ENCODE assay signal across 18 cellular contexts in genomic region chr21:25171438-25171837, GRCh38.
DNase-seq lines count a peak whose midpoint lies in the region; ATAC-seq and TF ChIP-seq lines count a peak whose summit lies in the region.
"Had no signal": no experiment of that assay in that cellular context is flagged by ENCODE, and none has a peak within 500 bp of the region (broad histone marks: within the 10 kb centered on the region; RNA-seq: fewer than 3 reads in every experiment).

No MANE protein-coding gene starts in this region.

- H3K4me3 ChIP-seq in CD8-positive, alpha-beta T cell (ENCODE audit: low read depth, low read length) = no peak overlapping the region
- H3K4me3 ChIP-seq: colonic mucosa, esophagus squamous epithelium had no signal

- H3K9me3 Mint-ChIP-seq in CD8-positive, alpha-beta T cell = peaks cover 14% of the 10 kb centered on the region

- no peak overlapping the region for H3K27ac Mint-ChIP-seq in CD8-positive, alpha-beta T cell
- H3K27ac Mint-ChIP-seq: activated naive CD8-positive, alpha-beta T cell treated with anti-CD3 and anti-CD28 coated beads, Interleukin-2, amount 50 U/mL, for 24 hours; activated T-cell treated with anti-CD3 and anti-CD28 coated beads, Interleukin-2, amount 50 U/mL, for 24 hours; IgD-negative memory B cell; T-cell had no signal

- CTCF ChIA-PET in CD8-positive, alpha-beta T cell (lab: Charles Lee) = no interaction called here

- H3K36me3 Mint-ChIP-seq in CD8-positive, alpha-beta T cell = no peaks in the 10 kb centered on the region
- H3K36me3 Mint-ChIP-seq: T-cell had no signal

- ATAC-seq in CD8-positive, alpha-beta T cell = no peak
- ATAC-seq: activated naive CD8-positive, alpha-beta T cell treated with anti-CD3 and anti-CD28 coated beads, Interleukin-2, amount 50 U/mL, for 24 hours; T-cell had no signal

- H3K9me3 ChIP-seq in CD8-positive, alpha-beta T cell (ENCODE audit: low read length) = no peaks in the 10 kb centered on the region
- H3K9me3 ChIP-seq: colonic mucosa had no signal

- H3K4me1 ChIP-seq in CD8-positive, alpha-beta T cell (ENCODE audit: insufficient read depth, low read length) = no peaks in the 10 kb centered on the region
- H3K4me1 ChIP-seq: colonic mucosa had no signal

- H3K27ac ChIP-seq in CD8-positive, alpha-beta T cell (ENCODE audit: low read depth, low read length) = no peak overlapping the region
- H3K27ac ChIP-seq: colonic mucosa, esophagus squamous epithelium had no signal

- TF ChIP-seq CTCF in CD8-positive, alpha-beta T cell (IDR thresholded peaks at IDR 0.05) = no peak

- H3K4me1 Mint-ChIP-seq in CD8-positive, alpha-beta T cell (ENCODE audit: low read depth) = no peaks in the 10 kb centered on the region
- H3K4me1 Mint-ChIP-seq: T-cell had no signal

- intact Hi-C loops in CD8-positive, alpha-beta T cell (cut with DNase I, micrococcal nuclease) = no loop called here

- no peaks in the 10 kb centered on the region for H3K36me3 ChIP-seq in CD8-positive, alpha-beta T cell (ENCODE audit: insufficient read depth, low read length)
- H3K36me3 ChIP-seq: colonic mucosa, esophagus squamous epithelium had no signal

- H3K27me3 ChIP-seq in CD8-positive, alpha-beta T cell (ENCODE audit: insufficient read depth, low read length) = no peaks in the 10 kb centered on the region
- H3K27me3 ChIP-seq: colonic mucosa, esophagus squamous epithelium had no signal

- H3K4me3 Mint-ChIP-seq in CD8-positive, alpha-beta T cell = no peak overlapping the region
- H3K4me3 Mint-ChIP-seq: activated naive CD8-positive, alpha-beta T cell treated with anti-CD3 and anti-CD28 coated beads, Interleukin-2, amount 50 U/mL, for 24 hours; activated T-cell treated with anti-CD3 and anti-CD28 coated beads, Interleukin-2, amount 50 U/mL, for 24 hours; IgD-negative memory B cell; T-cell had no signal

- H3K27me3 Mint-ChIP-seq in CD8-positive, alpha-beta T cell (ENCODE audit: low read depth) = no peaks in the 10 kb centered on the region
- H3K27me3 Mint-ChIP-seq: activated naive CD8-positive, alpha-beta T cell treated with anti-CD3 and anti-CD28 coated beads, Interleukin-2, amount 50 U/mL, for 24 hours; activated T-cell treated with anti-CD3 and anti-CD28 coated beads, Interleukin-2, amount 50 U/mL, for 24 hours; IgD-negative memory B cell; T-cell had no signal

- POLR2A ChIA-PET in CD8-positive, alpha-beta T cell (lab: Charles Lee) = no interaction called here

- DNase-seq in GM04504 (ENCODE audit: low read depth) (peak; percentile 50), MV-4-11 (lab: John Stamatoyannopoulos, UW) (peak; percentile 99), T1000 (lab: John Stamatoyannopoulos, UW) (peak; percentile 15), kidney glomerular epithelial cell (lab: John Stamatoyannopoulos, UW) (peak; percentile 12), SHP77 (lab: John Stamatoyannopoulos, UW) (no peak), inferior parietal cortex (ENCODE audit: extremely low spot score) (no peak), DMS 273 treated with DMSO at 0.1 percent for 48 hours (lab: John Stamatoyannopoulos, UW) (no peak)
- no peak for DNase-seq in CD8-positive, alpha-beta T cell
- DNase-seq: activated CD4-positive, alpha-beta T cell treated with anti-CD3 and anti-CD28 coated beads for 4 hours; activated naive CD8-positive, alpha-beta T cell treated with anti-CD3 and anti-CD28 coated beads, Interleukin-2, amount 50 U/mL, for 24 hours; activated T-cell treated with anti-CD3 and anti-CD28 coated beads, Interleukin-2, amount 50 U/mL, for 24 hours; colonic mucosa; COR-L47; esophagus squamous epithelium; mesenchymal stem cell; NCI-H2029; T-cell had no signal

Comparison
In these comparisons a context has a peak if more than half of its experiments do, and no peak if none do; other contexts are left out.
1. DNase-seq: peak in GM04504 (single experiment), MV-4-11 (single experiment), T1000 (single experiment) and kidney glomerular epithelial cell (single experiment); none in SHP77 (0 of 2), inferior parietal cortex (single experiment), DMS 273 treated with DMSO at 0.1 percent for 48 hours (single experiment) and CD8-positive, alpha-beta T cell (0 of 7).